ENCODE assay signal across 1 cellular context in the genomic region with DNA sequence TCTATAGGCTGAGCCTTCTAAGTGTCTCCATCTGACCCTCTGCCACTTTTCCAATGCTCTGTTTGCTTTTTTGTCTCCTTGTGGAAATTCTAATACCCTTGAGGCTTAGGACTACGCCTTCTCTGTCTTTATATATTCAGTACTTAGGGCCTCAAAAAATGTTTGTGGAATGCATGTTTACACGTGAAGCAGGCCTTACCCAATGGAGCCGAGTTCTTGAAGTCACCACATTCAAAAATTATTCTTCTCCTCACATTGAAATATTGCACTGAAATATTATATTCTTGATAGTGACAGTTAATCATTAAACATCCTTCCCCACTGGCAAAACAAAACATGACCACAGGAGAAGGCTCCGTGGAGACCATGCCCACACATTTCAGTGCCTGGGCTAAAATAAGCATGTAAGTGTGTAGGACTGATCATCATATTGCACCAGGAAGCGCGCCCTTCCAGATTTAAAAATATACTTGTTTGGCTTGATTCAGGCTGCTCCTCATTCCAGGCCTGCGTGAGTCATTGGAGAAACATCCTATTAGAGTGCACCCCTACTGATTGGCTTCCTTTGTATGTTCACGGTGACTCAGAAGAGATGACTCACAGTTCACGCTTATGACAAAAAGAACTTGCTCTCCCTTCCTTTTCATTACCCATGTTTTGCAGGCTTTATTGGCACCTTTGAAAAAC.
TF ChIP-seq lines count a peak whose summit lies in the region.

No MANE protein-coding gene starts in this region.

TF ChIP-seq in HepG2, 621 proteins besides CTCF, POLR2A, EP300 and RAD21 (continued from another document and continues in another):
- TF ChIP-seq SP1 (IDR thresholded peaks at IDR 0.05): no peak
- 0 out of 2 replicates have a peak, but pooled peaks have one; percentile 18 for TF ChIP-seq SP1 (CRISPR knock-in tag; IDR thresholded peaks at IDR 0.05)
- no peak for TF ChIP-seq MTF1 (CRISPR knock-in tag; IDR thresholded peaks at IDR 0.05)
- no peak for TF ChIP-seq KDM3A (CRISPR knock-in tag; IDR thresholded peaks at IDR 0.05; ENCODE audit: low read depth)
- TF ChIP-seq PTBP1 (IDR thresholded peaks at IDR 0.05; ENCODE audit: low read depth, low read length, poor library complexity, severe bottlenecking): no peak
- TF ChIP-seq ZNF788 (CRISPR knock-in tag; IDR thresholded peaks at IDR 0.05; ENCODE audit: borderline replicate concordance): no peak
- 0 out of 2 replicates have a peak, but pooled peaks have one; percentile 41 for TF ChIP-seq ZNF557 (CRISPR knock-in tag; IDR thresholded peaks at IDR 0.05)
- TF ChIP-seq NFYB (CRISPR knock-in tag; IDR thresholded peaks at IDR 0.05): peak; percentile 60
- TF ChIP-seq, protein P1, sequence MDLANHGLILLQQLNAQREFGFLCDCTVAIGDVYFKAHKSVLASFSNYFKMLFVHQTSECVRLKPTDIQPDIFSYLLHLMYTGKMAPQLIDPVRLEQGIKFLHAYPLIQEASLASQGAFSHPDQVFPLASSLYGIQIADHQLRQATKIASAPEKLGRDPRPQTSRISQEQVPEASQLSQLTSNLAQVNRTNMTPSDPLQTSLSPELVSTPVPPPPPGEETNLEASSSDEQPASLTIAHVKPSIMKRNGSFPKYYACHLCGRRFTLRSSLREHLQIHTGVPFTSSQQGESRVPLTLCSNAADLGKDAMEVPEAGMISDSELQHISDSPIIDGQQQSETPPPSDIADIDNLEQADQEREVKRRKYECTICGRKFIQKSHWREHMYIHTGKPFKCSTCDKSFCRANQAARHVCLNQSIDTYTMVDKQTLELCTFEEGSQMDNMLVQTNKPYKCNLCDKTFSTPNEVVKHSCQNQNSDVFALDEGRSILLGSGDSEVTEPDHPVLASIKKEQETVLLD (CRISPR knock-in tag; IDR thresholded peaks at IDR 0.05; ENCODE audit: low read depth): no peak
- TF ChIP-seq PHF5A (CRISPR knock-in tag; IDR thresholded peaks at IDR 0.05; ENCODE audit: low read depth, unreplicated experiment): no peak
- no peak for TF ChIP-seq NCOR1 (IDR thresholded peaks at IDR 0.05; ENCODE audit: borderline replicate concordance, low read length)
- no peak for TF ChIP-seq ZNF451 (CRISPR knock-in tag; IDR thresholded peaks at IDR 0.05)
- no peak for TF ChIP-seq ZNF326 (CRISPR knock-in tag; IDR thresholded peaks at IDR 0.05; ENCODE audit: borderline replicate concordance)
- TF ChIP-seq, protein P2, sequence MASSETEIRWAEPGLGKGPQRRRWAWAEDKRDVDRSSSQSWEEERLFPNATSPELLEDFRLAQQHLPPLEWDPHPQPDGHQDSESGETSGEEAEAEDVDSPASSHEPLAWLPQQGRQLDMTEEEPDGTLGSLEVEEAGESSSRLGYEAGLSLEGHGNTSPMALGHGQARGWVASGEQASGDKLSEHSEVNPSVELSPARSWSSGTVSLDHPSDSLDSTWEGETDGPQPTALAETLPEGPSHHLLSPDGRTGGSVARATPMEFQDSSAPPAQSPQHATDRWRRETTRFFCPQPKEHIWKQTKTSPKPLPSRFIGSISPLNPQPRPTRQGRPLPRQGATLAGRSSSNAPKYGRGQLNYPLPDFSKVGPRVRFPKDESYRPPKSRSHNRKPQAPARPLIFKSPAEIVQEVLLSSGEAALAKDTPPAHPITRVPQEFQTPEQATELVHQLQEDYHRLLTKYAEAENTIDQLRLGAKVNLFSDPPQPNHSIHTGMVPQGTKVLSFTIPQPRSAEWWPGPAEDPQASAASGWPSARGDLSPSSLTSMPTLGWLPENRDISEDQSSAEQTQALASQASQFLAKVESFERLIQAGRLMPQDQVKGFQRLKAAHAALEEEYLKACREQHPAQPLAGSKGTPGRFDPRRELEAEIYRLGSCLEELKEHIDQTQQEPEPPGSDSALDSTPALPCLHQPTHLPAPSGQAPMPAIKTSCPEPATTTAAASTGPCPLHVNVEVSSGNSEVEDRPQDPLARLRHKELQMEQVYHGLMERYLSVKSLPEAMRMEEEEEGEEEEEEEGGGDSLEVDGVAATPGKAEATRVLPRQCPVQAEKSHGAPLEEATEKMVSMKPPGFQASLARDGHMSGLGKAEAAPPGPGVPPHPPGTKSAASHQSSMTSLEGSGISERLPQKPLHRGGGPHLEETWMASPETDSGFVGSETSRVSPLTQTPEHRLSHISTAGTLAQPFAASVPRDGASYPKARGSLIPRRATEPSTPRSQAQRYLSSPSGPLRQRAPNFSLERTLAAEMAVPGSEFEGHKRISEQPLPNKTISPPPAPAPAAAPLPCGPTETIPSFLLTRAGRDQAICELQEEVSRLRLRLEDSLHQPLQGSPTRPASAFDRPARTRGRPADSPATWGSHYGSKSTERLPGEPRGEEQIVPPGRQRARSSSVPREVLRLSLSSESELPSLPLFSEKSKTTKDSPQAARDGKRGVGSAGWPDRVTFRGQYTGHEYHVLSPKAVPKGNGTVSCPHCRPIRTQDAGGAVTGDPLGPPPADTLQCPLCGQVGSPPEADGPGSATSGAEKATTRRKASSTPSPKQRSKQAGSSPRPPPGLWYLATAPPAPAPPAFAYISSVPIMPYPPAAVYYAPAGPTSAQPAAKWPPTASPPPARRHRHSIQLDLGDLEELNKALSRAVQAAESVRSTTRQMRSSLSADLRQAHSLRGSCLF (CRISPR knock-in tag; IDR thresholded peaks at IDR 0.05; ENCODE audit: borderline replicate concordance): no peak
- TF ChIP-seq, protein P3, sequence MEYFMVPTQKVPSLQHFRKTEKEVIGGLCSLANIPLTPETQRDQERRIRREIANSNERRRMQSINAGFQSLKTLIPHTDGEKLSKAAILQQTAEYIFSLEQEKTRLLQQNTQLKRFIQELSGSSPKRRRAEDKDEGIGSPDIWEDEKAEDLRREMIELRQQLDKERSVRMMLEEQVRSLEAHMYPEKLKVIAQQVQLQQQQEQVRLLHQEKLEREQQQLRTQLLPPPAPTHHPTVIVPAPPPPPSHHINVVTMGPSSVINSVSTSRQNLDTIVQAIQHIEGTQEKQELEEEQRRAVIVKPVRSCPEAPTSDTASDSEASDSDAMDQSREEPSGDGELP (IDR thresholded peaks at IDR 0.05; ENCODE audit: borderline replicate concordance, low read depth): no peak; the same call in 1 of the 2 replicates
- no peak for TF ChIP-seq HNF4G (IDR thresholded peaks at IDR 0.05; ENCODE audit: borderline replicate concordance, low read depth, low read length)
- no peak for TF ChIP-seq HNF4G (CRISPR knock-in tag; IDR thresholded peaks at IDR 0.05; ENCODE audit: borderline replicate concordance, low read depth)
- TF ChIP-seq EZH2 (conservative IDR thresholded peaks at IDR 0.05; ENCODE audit: low read depth, low read length): no peak
- TF ChIP-seq ZNF737 (CRISPR knock-in tag; IDR thresholded peaks at IDR 0.05; ENCODE audit: borderline replicate concordance): no peak
- no peak for TF ChIP-seq NFE2L1 (CRISPR knock-in tag; IDR thresholded peaks at IDR 0.05; ENCODE audit: borderline replicate concordance)
- no peak for TF ChIP-seq SRY (CRISPR knock-in tag; IDR thresholded peaks at IDR 0.05)
- TF ChIP-seq PHB2 (IDR thresholded peaks at IDR 0.05; ENCODE audit: partially characterized antibody): no peak
- TF ChIP-seq, protein P4, sequence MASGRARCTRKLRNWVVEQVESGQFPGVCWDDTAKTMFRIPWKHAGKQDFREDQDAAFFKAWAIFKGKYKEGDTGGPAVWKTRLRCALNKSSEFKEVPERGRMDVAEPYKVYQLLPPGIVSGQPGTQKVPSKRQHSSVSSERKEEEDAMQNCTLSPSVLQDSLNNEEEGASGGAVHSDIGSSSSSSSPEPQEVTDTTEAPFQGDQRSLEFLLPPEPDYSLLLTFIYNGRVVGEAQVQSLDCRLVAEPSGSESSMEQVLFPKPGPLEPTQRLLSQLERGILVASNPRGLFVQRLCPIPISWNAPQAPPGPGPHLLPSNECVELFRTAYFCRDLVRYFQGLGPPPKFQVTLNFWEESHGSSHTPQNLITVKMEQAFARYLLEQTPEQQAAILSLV (CRISPR knock-in tag; IDR thresholded peaks at IDR 0.05; ENCODE audit: borderline replicate concordance): no peak
- TF ChIP-seq CC2D1A (CRISPR knock-in tag; IDR thresholded peaks at IDR 0.05): no peak
- TF ChIP-seq ZBTB8A (CRISPR knock-in tag; IDR thresholded peaks at IDR 0.05; ENCODE audit: borderline replicate concordance, low read depth): no peak
- TF ChIP-seq ZNF260 (CRISPR knock-in tag; IDR thresholded peaks at IDR 0.05; ENCODE audit: borderline replicate concordance, low read depth): no peak
- no peak for TF ChIP-seq HIVEP1 (CRISPR knock-in tag; IDR thresholded peaks at IDR 0.05)
- TF ChIP-seq MAFG (CRISPR knock-in tag; IDR thresholded peaks at IDR 0.05): no peak
- TF ChIP-seq, protein P5, sequence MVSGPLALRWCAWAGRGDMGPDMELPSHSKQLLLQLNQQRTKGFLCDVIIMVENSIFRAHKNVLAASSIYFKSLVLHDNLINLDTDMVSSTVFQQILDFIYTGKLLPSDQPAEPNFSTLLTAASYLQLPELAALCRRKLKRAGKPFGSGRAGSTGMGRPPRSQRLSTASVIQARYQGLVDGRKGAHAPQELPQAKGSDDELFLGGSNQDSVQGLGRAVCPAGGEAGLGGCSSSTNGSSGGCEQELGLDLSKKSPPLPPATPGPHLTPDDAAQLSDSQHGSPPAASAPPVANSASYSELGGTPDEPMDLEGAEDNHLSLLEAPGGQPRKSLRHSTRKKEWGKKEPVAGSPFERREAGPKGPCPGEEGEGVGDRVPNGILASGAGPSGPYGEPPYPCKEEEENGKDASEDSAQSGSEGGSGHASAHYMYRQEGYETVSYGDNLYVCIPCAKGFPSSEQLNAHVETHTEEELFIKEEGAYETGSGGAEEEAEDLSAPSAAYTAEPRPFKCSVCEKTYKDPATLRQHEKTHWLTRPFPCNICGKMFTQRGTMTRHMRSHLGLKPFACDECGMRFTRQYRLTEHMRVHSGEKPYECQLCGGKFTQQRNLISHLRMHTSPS (CRISPR knock-in tag; IDR thresholded peaks at IDR 0.05; ENCODE audit: low read depth): no peak
- no peak for TF ChIP-seq ZC3H13 (CRISPR knock-in tag; IDR thresholded peaks at IDR 0.05)
- no peak for TF ChIP-seq ETV6 (CRISPR knock-in tag; conservative IDR thresholded peaks at IDR 0.05)
- TF ChIP-seq RXRA (CRISPR knock-in tag; IDR thresholded peaks at IDR 0.05): no peak; the same call in 1 of the 2 replicates
- 0 out of 2 replicates have a peak, but pooled peaks have one; percentile 39 for TF ChIP-seq HDAC1 (CRISPR knock-in tag; IDR thresholded peaks at IDR 0.05)
- no peak for TF ChIP-seq LCORL (IDR thresholded peaks at IDR 0.05)
- TF ChIP-seq LCORL (CRISPR knock-in tag; IDR thresholded peaks at IDR 0.05): peak; percentile 75
- no peak for TF ChIP-seq NFE2L2 (IDR thresholded peaks at IDR 0.05; ENCODE audit: low read length)
- TF ChIP-seq ZSCAN21 (CRISPR knock-in tag; IDR thresholded peaks at IDR 0.05; ENCODE audit: borderline replicate concordance): no peak
- TF ChIP-seq JUNB (CRISPR knock-in tag; IDR thresholded peaks at IDR 0.05; ENCODE audit: borderline replicate concordance): peak; percentile 99
- no peak for TF ChIP-seq ZNF550 (CRISPR knock-in tag; IDR thresholded peaks at IDR 0.05; ENCODE audit: borderline replicate concordance)
- TF ChIP-seq, protein P6, sequence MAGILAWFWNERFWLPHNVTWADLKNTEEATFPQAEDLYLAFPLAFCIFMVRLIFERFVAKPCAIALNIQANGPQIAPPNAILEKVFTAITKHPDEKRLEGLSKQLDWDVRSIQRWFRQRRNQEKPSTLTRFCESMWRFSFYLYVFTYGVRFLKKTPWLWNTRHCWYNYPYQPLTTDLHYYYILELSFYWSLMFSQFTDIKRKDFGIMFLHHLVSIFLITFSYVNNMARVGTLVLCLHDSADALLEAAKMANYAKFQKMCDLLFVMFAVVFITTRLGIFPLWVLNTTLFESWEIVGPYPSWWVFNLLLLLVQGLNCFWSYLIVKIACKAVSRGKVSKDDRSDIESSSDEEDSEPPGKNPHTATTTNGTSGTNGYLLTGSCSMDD (CRISPR knock-in tag; IDR thresholded peaks at IDR 0.05): no peak
- no peak for TF ChIP-seq ZFP36 (IDR thresholded peaks at IDR 0.05; ENCODE audit: borderline replicate concordance, low read depth, low read length, partially characterized antibody)
- TF ChIP-seq, protein P7, sequence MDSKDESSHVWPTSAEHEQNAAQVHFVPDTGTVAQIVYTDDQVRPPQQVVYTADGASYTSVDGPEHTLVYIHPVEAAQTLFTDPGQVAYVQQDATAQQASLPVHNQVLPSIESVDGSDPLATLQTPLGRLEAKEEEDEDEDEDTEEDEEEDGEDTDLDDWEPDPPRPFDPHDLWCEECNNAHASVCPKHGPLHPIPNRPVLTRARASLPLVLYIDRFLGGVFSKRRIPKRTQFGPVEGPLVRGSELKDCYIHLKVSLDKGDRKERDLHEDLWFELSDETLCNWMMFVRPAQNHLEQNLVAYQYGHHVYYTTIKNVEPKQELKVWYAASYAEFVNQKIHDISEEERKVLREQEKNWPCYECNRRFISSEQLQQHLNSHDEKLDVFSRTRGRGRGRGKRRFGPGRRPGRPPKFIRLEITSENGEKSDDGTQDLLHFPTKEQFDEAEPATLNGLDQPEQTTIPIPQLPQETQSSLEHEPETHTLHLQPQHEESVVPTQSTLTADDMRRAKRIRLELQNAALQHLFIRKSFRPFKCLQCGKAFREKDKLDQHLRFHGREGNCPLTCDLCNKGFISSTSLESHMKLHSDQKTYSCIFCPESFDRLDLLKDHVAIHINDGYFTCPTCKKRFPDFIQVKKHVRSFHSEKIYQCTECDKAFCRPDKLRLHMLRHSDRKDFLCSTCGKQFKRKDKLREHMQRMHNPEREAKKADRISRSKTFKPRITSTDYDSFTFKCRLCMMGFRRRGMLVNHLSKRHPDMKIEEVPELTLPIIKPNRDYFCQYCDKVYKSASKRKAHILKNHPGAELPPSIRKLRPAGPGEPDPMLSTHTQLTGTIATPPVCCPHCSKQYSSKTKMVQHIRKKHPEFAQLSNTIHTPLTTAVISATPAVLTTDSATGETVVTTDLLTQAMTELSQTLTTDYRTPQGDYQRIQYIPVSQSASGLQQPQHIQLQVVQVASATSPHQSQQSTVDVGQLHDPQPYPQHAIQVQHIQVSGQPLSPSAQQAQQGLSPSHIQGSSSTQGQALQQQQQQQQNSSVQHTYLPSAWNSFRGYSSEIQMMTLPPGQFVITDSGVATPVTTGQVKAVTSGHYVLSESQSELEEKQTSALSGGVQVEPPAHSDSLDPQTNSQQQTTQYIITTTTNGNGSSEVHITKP (CRISPR knock-in tag; IDR thresholded peaks at IDR 0.05; ENCODE audit: low read depth): no peak; the same call in 1 of the 2 replicates
- no peak for TF ChIP-seq SP2 (CRISPR knock-in tag; IDR thresholded peaks at IDR 0.05)
- no peak for TF ChIP-seq ZNF335 (CRISPR knock-in tag; IDR thresholded peaks at IDR 0.05)
